Comparison of ENCODE assay signal across 8 cellular contexts in genomic region chrX:24479924-24480722, GRCh38. TPM values are rescaled to one million over a fixed set of nuclear protein-coding genes. Genes with fewer than 3 reads are reported as not detected.
A peak's percentile ranks its signal among the peaks of the same experiment; 100 is the strongest.
DNase-seq lines count a peak whose midpoint lies in the region; ATAC-seq and TF ChIP-seq lines count a peak whose summit lies in the region.

No MANE protein-coding gene starts in this region.

- DNase-seq in PC-3 = peak; percentile 22
- peak; percentile 51 to 73 (median 61) for DNase-seq in mucosa of descending colon
- DNase-seq in transverse colon = peak; percentile 74
- no peak for DNase-seq in COLO829 (ENCODE audit: low spot score)

- no peak overlapping the region for H2AFZ ChIP-seq in PC-3 (ENCODE audit: low read length)

- BruUV-seq in PC-3 (replicated peaks; lab: Mats Ljungman, UMichigan) = no TSS peak

- peaks cover 9% of the 10 kb centered on the region for H3K36me3 Mint-ChIP-seq in activated T-helper 17 cell treated with anti-CD3 and anti-CD28 coated beads, Interleukin-2, amount 50 U/mL, for 72 hours (ENCODE audit: low read depth)

- in situ Hi-C loops in transverse colon (cut with MboI; ENCODE audit: low pct_ligation_motif_present in 1 of 4, low pct_unique_long_range_greater_than_20kb in 1 of 4, low sequenced_read_pairs in 3 of 4) = no loop called here

- H3K27me3 Mint-ChIP-seq in activated T-helper 17 cell treated with anti-CD3 and anti-CD28 coated beads, Interleukin-2, amount 50 U/mL, for 72 hours = no peaks in the 10 kb centered on the region

- peaks cover 22 to 70% (median 37%) of the 10 kb centered on the region in 10 experiments for H3K4me1 ChIP-seq in BLaER1 treated with 17β-estradiol and CSF1 and Interleukin-3, amounts not matched to agents 10 nM and 100 nM
- H3K4me1 ChIP-seq in PC-3 (ENCODE audit: insufficient read depth, low read length) (peaks cover 11% of the 10 kb centered on the region), mucosa of descending colon (ENCODE audit: low read depth) (peaks cover 7% of the 10 kb centered on the region), transverse colon (peaks cover 3 to 36% (median 11%) of the 10 kb centered on the region in 4 donors)

- peak overlapping the region; percentile 29 to 58 (median 46); a peak in 18 of 20 replicates for H3K4me3 ChIP-seq in BLaER1 treated with 17β-estradiol and CSF1 and Interleukin-3, amounts not matched to agents 10 nM and 100 nM
- no peak overlapping the region for H3K4me3 ChIP-seq in PC-3 (ENCODE audit: low read length)
- no peak overlapping the region for H3K4me3 ChIP-seq in mucosa of descending colon
- peak overlapping the region in 1 of 4 donors; percentile 27 for H3K4me3 ChIP-seq in transverse colon

- H3K4me3 Mint-ChIP-seq in activated T-helper 17 cell treated with anti-CD3 and anti-CD28 coated beads, Interleukin-2, amount 50 U/mL, for 72 hours = peak overlapping the region; percentile 82

- POLR2A ChIA-PET in PC-3 (lab: Charles Lee; ENCODE audit: unreplicated experiment) = no interaction called here

- WGBS in transverse colon (ENCODE audit: low coverage in 1 of 2), 2 donors = 29 to 41% methylated on average over 2 to 13 of the region's 13 CpGs

- TF ChIP-seq EP300 in transverse colon (IDR thresholded peaks at IDR 0.05; ENCODE audit: low read depth) = no peak

- peak; percentile 92 for ATAC-seq in GM19351 (IDR thresholded peaks at IDR 0.05; ENCODE audit: unreplicated experiment)
- ATAC-seq in HG03442 (IDR thresholded peaks at IDR 0.05; ENCODE audit: unreplicated experiment) = peak; percentile 89
- ATAC-seq in PC-3 = no peak
- peak; percentile 91 for ATAC-seq in activated T-helper 17 cell treated with anti-CD3 and anti-CD28 coated beads, Interleukin-2, amount 50 U/mL, for 72 hours (replicated peaks)
- peak; percentile 97 for ATAC-seq in mucosa of descending colon

- H3K79me2 ChIP-seq in PC-3 (ENCODE audit: low read length) = 0 out of 2 replicates have a peak, but pooled peaks cover 4% of the 10 kb centered on the region

- TF ChIP-seq CTCF in PC-3 (conservative IDR thresholded peaks at IDR 0.05; ENCODE audit: low read depth, low read length) (no peak), mucosa of descending colon (IDR thresholded peaks at IDR 0.05) (no peak), transverse colon (IDR thresholded peaks at IDR 0.05) (no peak)

- H3K36me3 ChIP-seq in BLaER1 treated with 17β-estradiol and CSF1 and Interleukin-3, amounts not matched to agents 10 nM and 100 nM = no peaks in the 10 kb centered on the region
- no peaks in the 10 kb centered on the region for H3K36me3 ChIP-seq in PC-3 (ENCODE audit: low read depth, low read length)
- no peaks in the 10 kb centered on the region for H3K36me3 ChIP-seq in mucosa of descending colon (ENCODE audit: low read depth)
- no peaks in the 10 kb centered on the region for H3K36me3 ChIP-seq in transverse colon

- CTCF ChIA-PET in PC-3 (lab: Charles Lee) = no interaction called here

- H3K9me3 Mint-ChIP-seq in activated T-helper 17 cell treated with anti-CD3 and anti-CD28 coated beads, Interleukin-2, amount 50 U/mL, for 72 hours = no peaks in the 10 kb centered on the region

- H3K27ac ChIP-seq in BLaER1 treated with 17β-estradiol and CSF1 and Interleukin-3, amounts not matched to agents 10 nM and 100 nM = peak overlapping the region; percentile 70 to 88 (median 82)
- H3K27ac ChIP-seq in PC-3 (ENCODE audit: low read length) (peak overlapping the region; percentile 58), transverse colon (peak overlapping the region; percentile 66 to 86 (median 80))

- H3F3A ChIP-seq in PC-3 (ENCODE audit: low read length, unreplicated experiment) = no peaks in the 10 kb centered on the region

- peak; percentile 46 for TF ChIP-seq POLR2A in transverse colon (IDR thresholded peaks at IDR 0.05)

- peaks cover 7 to 14% (median 10%) of the 10 kb centered on the region in 11 experiments; a peak in 17 of 22 replicates for H3K9me3 ChIP-seq in BLaER1 treated with 17β-estradiol and CSF1 and Interleukin-3, amounts not matched to agents 10 nM and 100 nM (replicated peaks in 1 of 11)
- H3K9me3 ChIP-seq in PC-3 (ENCODE audit: low read length) (no peaks in the 10 kb centered on the region), mucosa of descending colon (no peaks in the 10 kb centered on the region), transverse colon (no peaks in the 10 kb centered on the region)

- peaks cover 34% of the 10 kb centered on the region for H3K4me1 Mint-ChIP-seq in activated T-helper 17 cell treated with anti-CD3 and anti-CD28 coated beads, Interleukin-2, amount 50 U/mL, for 72 hours

- H3K4me2 ChIP-seq in BLaER1 treated with 17β-estradiol and CSF1 and Interleukin-3, amounts not matched to agents 10 nM and 100 nM = peak overlapping the region; percentile 71 to 88 (median 80)
- H3K4me2 ChIP-seq in PC-3 (ENCODE audit: low read length) = peak overlapping the region; percentile 26

- intact Hi-C loops in PC-3 (cut with micrococcal nuclease) (no loop called here), mucosa of descending colon (cut with DNase I, micrococcal nuclease) (no loop called here), transverse colon (cut with DNase I; ENCODE audit: low total_unique reads) (loop anchor here (1.0 kb wide), 1 partner anchor 15 kb away; the partner anchor contains the start of gene PDK3)

- no peaks in the 10 kb centered on the region for H3K9me2 ChIP-seq in PC-3 (replicated peaks; ENCODE audit: low read length)

- peak overlapping the region; percentile 58 to 75 (median 68); a peak in 21 of 22 replicates for H3K9ac ChIP-seq in BLaER1 treated with 17β-estradiol and CSF1 and Interleukin-3, amounts not matched to agents 10 nM and 100 nM
- no peak overlapping the region for H3K9ac ChIP-seq in PC-3 (ENCODE audit: low read length)

- H3K27ac Mint-ChIP-seq in activated T-helper 17 cell treated with anti-CD3 and anti-CD28 coated beads, Interleukin-2, amount 50 U/mL, for 72 hours = peak overlapping the region; percentile 85

- H4K20me1 ChIP-seq in BLaER1 treated with 17β-estradiol and CSF1 and Interleukin-3, amounts not matched to agents 10 nM and 100 nM = no peaks in the 10 kb centered on the region
- H4K20me1 ChIP-seq in PC-3 (ENCODE audit: low read length) = no peaks in the 10 kb centered on the region

- no peaks in the 10 kb centered on the region for H3K27me3 ChIP-seq in BLaER1 treated with 17β-estradiol and CSF1 and Interleukin-3, amounts not matched to agents 10 nM and 100 nM
- H3K27me3 ChIP-seq in PC-3 (ENCODE audit: low read length) (no peaks in the 10 kb centered on the region), transverse colon (no peaks in the 10 kb centered on the region)

RNA-seq across cellular contexts. Expression of gene PDK3, which starts 15.0 kb away (rescaled TPM):
- total RNA-seq in PC-3 (2014; rRNA removed) (22.6 and 24.4 TPM in 2 replicates), mucosa of descending colon (10 to 100 TPM; 15.7 to 47.1 (median 20.0) TPM), transverse colon (10 to 100 TPM in 3 of 4 donors, 1 to 10 TPM in 1; 9.4 to 36.8 (median 27.0) TPM)
- 10 to 100 TPM; 45.1 to 82.3 TPM for total RNA-seq in activated T-helper 17 cell treated with anti-CD3 and anti-CD28 coated beads, Interleukin-2, amount 50 U/mL, for 72 hours

Comparison
In these comparisons a context has a peak if more than half of its experiments do, and no peak if none do; other contexts are left out.
1. H3K4me3 ChIP-seq: peak in BLaER1 treated with 17β-estradiol and CSF1 and Interleukin-3, amounts not matched to agents 10 nM and 100 nM (10 of 10); none in PC-3 (single experiment) and mucosa of descending colon (single experiment).
2. Peak in every context shown above with its lines, with median percentiles within 50 percentile points of each other: H3K27ac ChIP-seq.